Comparison of ENCODE assay signal across 9 cellular contexts in genomic region chr12:57166971-57167371, GRCh38. TPM values are rescaled to one million over a fixed set of nuclear protein-coding genes. Genes with fewer than 3 reads are reported as not detected.
DNase-seq lines count a peak whose midpoint lies in the region; ATAC-seq and TF ChIP-seq lines count a peak whose summit lies in the region.
"Had no signal": no experiment of that assay in that cellular context is flagged by ENCODE, and none has a peak within 500 bp of the region (broad histone marks: within the 10 kb centered on the region; RNA-seq: fewer than 3 reads in every experiment).

No MANE protein-coding gene starts in this region.

- H3K9me3 ChIP-seq in RWPE2 (ENCODE audit: severe bottlenecking) = no peaks in the 10 kb centered on the region

- intact Hi-C loops in dorsolateral prefrontal cortex (cut with DNase I) = no loop called here

- H3K27me3 ChIP-seq in RWPE2 (ENCODE audit: insufficient read depth, poor library complexity, severe bottlenecking) = no peaks in the 10 kb centered on the region
- H3K27me3 ChIP-seq in dorsolateral prefrontal cortex = no peaks in the 10 kb centered on the region

- H3K36me3 ChIP-seq in RWPE2 (ENCODE audit: low read depth) = peaks cover 17% of the 10 kb centered on the region

- H3K27ac ChIP-seq in RWPE2 (ENCODE audit: poor library complexity, severe bottlenecking) = peak overlapping the region; percentile 43
- peak overlapping the region in 50 of 59 donors; percentile 0 to 86 (median 62) for H3K27ac ChIP-seq in dorsolateral prefrontal cortex

- H3K4me1 ChIP-seq in RWPE2 (ENCODE audit: insufficient read depth, poor library complexity, severe bottlenecking) = peaks cover 31% of the 10 kb centered on the region

- ATAC-seq in RWPE2 (ENCODE audit: low read depth) (peak; percentile 95), GM18858 (IDR thresholded peaks at IDR 0.05; ENCODE audit: unreplicated experiment) (no peak)

- DNase-seq in ELR (ENCODE audit: low read depth) (peak; percentile 91), RWPE2 (ENCODE audit: low spot score) (peak; percentile 84), dorsolateral prefrontal cortex (peak in 2 of 10 donors; percentile 48 to 65), NCI-H510A treated with DMSO at 0.1 percent for 48 hours (lab: John Stamatoyannopoulos, UW) (no peak), mesenteric fat pad (ENCODE audit: low spot score) (no peak), amygdala (lab: John Stamatoyannopoulos, UW) (no peak)
- peak; percentile 19 for DNase-seq in stimulated activated CD4-positive, alpha-beta T cell treated with anti-CD3 and anti-CD28 coated beads, Interleukin-2, amount 100 ng/mL, for 4 hours (ENCODE audit: low read depth)
- DNase-seq: hippocampal formation had no signal

- H3K4me3 ChIP-seq in RWPE2 (ENCODE audit: severe bottlenecking) (no peak overlapping the region), dorsolateral prefrontal cortex (no peak overlapping the region)

- TF ChIP-seq CTCF in RWPE2 (IDR thresholded peaks at IDR 0.05; ENCODE audit: poor library complexity, severe bottlenecking) = no peak
- no peak for TF ChIP-seq CTCF in dorsolateral prefrontal cortex (IDR thresholded peaks at IDR 0.05 in 54 of 56, conservative IDR thresholded peaks at IDR 0.05 in 2 of 56; ENCODE audit: low read depth in 1 of 56, partially characterized antibody in 56 of 56)

RNA-seq across cellular contexts. Expression of gene LRP1-AS, which starts 19.6 kb away (rescaled TPM):
- total RNA-seq in dorsolateral prefrontal cortex (under 1 TPM in 2 of 120 experiments, not detected in 118; 0.76 to 0.81 TPM), mesenteric fat pad (not detected)

RNA-seq across cellular contexts. Expression of gene LRP1, which starts 38.7 kb away (rescaled TPM):
- total RNA-seq in dorsolateral prefrontal cortex = 100 to 1,000 TPM; 152 to 428 (median 234) TPM
- total RNA-seq in mesenteric fat pad = 954 TPM

RNA-seq across cellular contexts. Expression of gene NXPH4, which starts 49.6 kb away (rescaled TPM):
- total RNA-seq in dorsolateral prefrontal cortex (10 to 100 TPM in 3 of 120 experiments, 1 to 10 TPM in 113, under 1 TPM in 4; 0.56 to 14.0 (median 4.6) TPM), mesenteric fat pad (1.4 TPM)

RNA-seq across cellular contexts. Expression of gene STAT6, which starts 55.8 kb away (rescaled TPM):
- 10 to 100 TPM; 30.1 to 85.6 (median 49.8) TPM for total RNA-seq in dorsolateral prefrontal cortex
- total RNA-seq in mesenteric fat pad = 164 TPM

Comparison
In these comparisons a context has a peak if more than half of its experiments do, and no peak if none do; other contexts are left out.
1. DNase-seq: peak in ELR (single experiment), RWPE2 (single experiment) and stimulated activated CD4-positive, alpha-beta T cell treated with anti-CD3 and anti-CD28 coated beads, Interleukin-2, amount 100 ng/mL, for 4 hours (single experiment); none in NCI-H510A treated with DMSO at 0.1 percent for 48 hours (single experiment), mesenteric fat pad (single experiment) and amygdala (0 of 56).